In the genomic region with DNA sequence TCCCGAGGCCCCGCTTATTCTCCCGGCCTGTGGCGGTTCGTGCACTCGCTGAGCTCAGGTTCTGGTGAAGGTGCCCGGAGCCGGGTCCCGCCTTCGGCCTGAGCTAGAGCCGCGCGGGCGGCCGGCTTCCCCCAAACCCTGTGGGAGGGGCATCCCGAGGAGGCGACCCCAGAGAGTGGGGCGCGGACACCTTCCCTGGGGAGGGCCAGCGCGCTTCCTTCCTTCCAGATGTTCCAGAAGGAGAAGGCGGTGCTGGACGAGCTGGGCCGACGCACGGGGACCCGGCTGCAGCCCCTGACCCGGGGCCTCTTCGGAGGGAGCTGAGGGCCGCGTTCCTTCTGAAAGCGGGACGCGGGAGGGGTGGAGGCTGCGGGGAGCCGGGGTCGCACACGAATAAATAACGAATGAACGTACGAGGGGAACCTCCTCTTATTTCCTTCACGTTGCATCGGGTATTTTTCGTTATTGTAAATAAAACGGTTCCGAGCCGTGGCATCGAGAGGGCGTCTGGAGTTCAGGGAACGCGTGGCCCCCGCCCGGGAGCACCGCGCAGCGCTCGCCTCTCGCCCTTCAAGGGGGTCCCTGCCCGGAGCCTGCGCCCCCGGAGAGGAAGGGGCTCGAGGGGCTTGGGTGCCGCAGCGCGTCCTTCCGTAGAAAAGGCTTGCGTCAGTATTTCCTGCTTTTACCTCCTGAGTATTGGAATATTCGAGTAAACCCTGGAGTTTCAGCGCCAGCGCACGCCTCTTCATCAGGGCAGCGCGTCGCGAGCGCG, we compare ENCODE assay signal across 8 cellular contexts. TPM values are rescaled to one million over a fixed set of nuclear protein-coding genes. Genes with fewer than 3 reads are reported as not detected.
A peak's percentile ranks its signal among the peaks of the same experiment; 100 is the strongest.
DNase-seq lines count a peak whose midpoint lies in the region; ATAC-seq, FAIRE-seq and TF ChIP-seq lines count a peak whose summit lies in the region.

No MANE protein-coding gene starts in this region.

- ATAC-seq in WTC11 (peak; percentile 58), foreskin keratinocyte (peak; percentile 37), pancreas (peak; percentile 33 to 78 (median 54)), HG03342 (IDR thresholded peaks at IDR 0.05; ENCODE audit: unreplicated experiment) (no peak), HG02763 (IDR thresholded peaks at IDR 0.05; ENCODE audit: unreplicated experiment) (no peak)

- H3K27me3 ChIP-seq in CD4-positive, alpha-beta memory T cell (ENCODE audit: insufficient read depth, low read length) = no peaks in the 10 kb centered on the region
- no peaks in the 10 kb centered on the region for H3K27me3 ChIP-seq in foreskin keratinocyte
- H3K27me3 ChIP-seq in pancreas = no peaks in the 10 kb centered on the region

- peak overlapping the region in 1 of 7 donors; percentile 89 for H3K27ac Mint-ChIP-seq in CD4-positive, alpha-beta memory T cell
- H3K27ac Mint-ChIP-seq in WTC11 = no peak overlapping the region

- H3K4me1 ChIP-seq in CD4-positive, alpha-beta memory T cell (ENCODE audit: insufficient read depth, low read length) = peaks cover 6% of the 10 kb centered on the region
- H3K4me1 ChIP-seq in foreskin keratinocyte (no peaks in the 10 kb centered on the region), pancreas (no peaks in the 10 kb centered on the region)

- DNase-seq in CD4-positive, alpha-beta memory T cell = peak in 2 of 5 donors; percentile 10 to 13
- DNase-seq in WTC11 (ENCODE audit: low spot score) (peak; percentile 52), foreskin keratinocyte (no peak), pancreas (peak in 1 of 6 donors; percentile 65), AG08395 (ENCODE audit: low spot score) (no peak), NCI-H2227 treated with DMSO at 0.1 percent for 48 hours (lab: John Stamatoyannopoulos, UW) (no peak)

- peaks cover 0 to 3% (median 0%) of the 10 kb centered on the region in 8 donors for H3K9me3 Mint-ChIP-seq in CD4-positive, alpha-beta memory T cell
- H3K9me3 Mint-ChIP-seq in WTC11 = no peaks in the 10 kb centered on the region

- TF ChIP-seq CTCF in WTC11 (IDR thresholded peaks at IDR 0.05) (no peak), foreskin keratinocyte (conservative IDR thresholded peaks at IDR 0.05) (no peak), pancreas (IDR thresholded peaks at IDR 0.05) (no peak)

- CTCF ChIA-PET in CD4-positive, alpha-beta memory T cell (lab: Charles Lee; ENCODE audit: partially characterized antibody) = no interaction called here
- CTCF ChIA-PET in WTC11 (lab: Charles Lee) = interaction anchor here (0.8 to 1.4 kb wide), 5 partner anchors 18 to 234 kb away, joined by 3 to 5 read pairs (median 4); a partner anchor contains a TSS

- H3K27ac ChIP-seq in CD4-positive, alpha-beta memory T cell (ENCODE audit: low read depth, low read length) = no peak overlapping the region
- peak overlapping the region; percentile 1 for H3K27ac ChIP-seq in foreskin keratinocyte
- H3K27ac ChIP-seq in pancreas = peak overlapping the region in 2 of 4 donors; percentile 44 to 48

- H3K4me1 Mint-ChIP-seq in CD4-positive, alpha-beta memory T cell = peaks cover 4 to 13% (median 10%) of the 10 kb centered on the region in 4 donors
- H3K4me1 Mint-ChIP-seq in WTC11 = peaks cover 17% of the 10 kb centered on the region

- H3K36me3 ChIP-seq in CD4-positive, alpha-beta memory T cell (ENCODE audit: insufficient read depth, low read length) = no peaks in the 10 kb centered on the region
- H3K36me3 ChIP-seq in pancreas = no peaks in the 10 kb centered on the region

- H3K9me3 ChIP-seq in CD4-positive, alpha-beta memory T cell (ENCODE audit: control insufficient read depth in 1 of 2, low read length in 2 of 2) = no peaks in the 10 kb centered on the region
- no peaks in the 10 kb centered on the region for H3K9me3 ChIP-seq in pancreas

- peak overlapping the region in 1 of 2 donors; percentile 32 for H3K4me3 ChIP-seq in CD4-positive, alpha-beta memory T cell (ENCODE audit: low read length in 2 of 2)
- peak overlapping the region in 2 of 4 donors; percentile 11 to 44 for H3K4me3 ChIP-seq in pancreas

- H3K27me3 Mint-ChIP-seq in CD4-positive, alpha-beta memory T cell = no peaks in the 10 kb centered on the region
- peaks cover 16% of the 10 kb centered on the region for H3K27me3 Mint-ChIP-seq in WTC11 (ENCODE audit: low read depth)

- H3K4me3 Mint-ChIP-seq in CD4-positive, alpha-beta memory T cell = peak overlapping the region in 7 of 8 donors; percentile 66 to 85 (median 81)
- peak overlapping the region; percentile 65 for H3K4me3 Mint-ChIP-seq in WTC11

- POLR2A ChIA-PET in CD4-positive, alpha-beta memory T cell (lab: Charles Lee; ENCODE audit: partially characterized antibody) = interaction anchor here (1.8 kb wide), 1 partner anchor 12 kb away, joined by 9 read pairs; a partner anchor contains a TSS
- POLR2A ChIA-PET in WTC11 (lab: Charles Lee) = interaction anchor here (0.6 to 0.8 kb wide), 3 partner anchors 9 to 275 kb away, joined by 3 read pairs; no protein-coding TSS in a partner anchor

- 4 to 7% methylated on average over 66 to 77 of the region's 77 CpGs for WGBS in pancreas, 2 donors

- intact Hi-C loops in CD4-positive, alpha-beta memory T cell (cut with micrococcal nuclease) = no loop called here
- intact Hi-C loops in pancreas (cut with DNase I) = no loop called here

- H3K36me3 Mint-ChIP-seq in CD4-positive, alpha-beta memory T cell = no peaks in the 10 kb centered on the region
- peaks cover 35% of the 10 kb centered on the region for H3K36me3 Mint-ChIP-seq in WTC11

- FAIRE-seq in pancreas (lab: Jason Lieb, UNC) = no peak

TF ChIP-seq in WTC11, 78 proteins besides CTCF, POLR2A, EP300 and RAD21:
- TF ChIP-seq, protein P1, sequence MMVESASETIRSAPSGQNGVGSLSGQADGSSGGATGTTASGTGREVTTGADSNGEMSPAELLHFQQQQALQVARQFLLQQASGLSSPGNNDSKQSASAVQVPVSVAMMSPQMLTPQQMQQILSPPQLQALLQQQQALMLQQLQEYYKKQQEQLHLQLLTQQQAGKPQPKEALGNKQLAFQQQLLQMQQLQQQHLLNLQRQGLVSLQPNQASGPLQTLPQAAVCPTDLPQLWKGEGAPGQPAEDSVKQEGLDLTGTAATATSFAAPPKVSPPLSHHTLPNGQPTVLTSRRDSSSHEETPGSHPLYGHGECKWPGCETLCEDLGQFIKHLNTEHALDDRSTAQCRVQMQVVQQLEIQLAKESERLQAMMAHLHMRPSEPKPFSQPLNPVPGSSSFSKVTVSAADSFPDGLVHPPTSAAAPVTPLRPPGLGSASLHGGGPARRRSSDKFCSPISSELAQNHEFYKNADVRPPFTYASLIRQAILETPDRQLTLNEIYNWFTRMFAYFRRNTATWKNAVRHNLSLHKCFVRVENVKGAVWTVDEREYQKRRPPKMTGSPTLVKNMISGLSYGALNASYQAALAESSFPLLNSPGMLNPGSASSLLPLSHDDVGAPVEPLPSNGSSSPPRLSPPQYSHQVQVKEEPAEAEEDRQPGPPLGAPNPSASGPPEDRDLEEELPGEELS (CRISPR knock-in tag; IDR thresholded peaks at IDR 0.05) = 0 out of 2 replicates have a peak, but pooled peaks have one; percentile 11
- no peak for TF ChIP-seq SOX15 (CRISPR knock-in tag; IDR thresholded peaks at IDR 0.05)
TF ChIP-seq in WTC11: peak in this region for 1.

RNA-seq across cellular contexts. Expression of a gene that starts 11.4 kb away (rescaled TPM):
- 10 to 100 TPM; 11.5 to 14.7 TPM for total RNA-seq in CD4-positive, alpha-beta memory T cell
- 10 to 100 TPM; 15.5 to 18.9 TPM for polyA plus RNA-seq in CD4-positive, alpha-beta memory T cell
- total RNA-seq in WTC11 (2021) (24.6 to 29.2 TPM (median 27.4 TPM) in 3 replicates), foreskin keratinocyte (12.5 and 14.6 TPM in 2 replicates), pancreas (10 to 100 TPM in 1 of 6 donors, 1 to 10 TPM in 5; 4.4 to 11.9 (median 6.7) TPM)
- polyA plus RNA-seq in foreskin keratinocyte (14.3 and 21.2 TPM in 2 replicates), pancreas (10 to 100 TPM in 1 of 2 donors, 1 to 10 TPM in 1; 9.8 to 15.3 TPM)

RNA-seq across cellular contexts. Expression of a gene that starts 12.1 kb away (rescaled TPM):
- 100 to 1,000 TPM; 155 to 168 TPM for total RNA-seq in CD4-positive, alpha-beta memory T cell
- 10 to 100 TPM; 14.9 to 45.6 TPM for polyA plus RNA-seq in CD4-positive, alpha-beta memory T cell
- total RNA-seq in WTC11 (2021) = 136 to 167 TPM (median 136 TPM) in 3 replicates
- 67.8 and 69.6 TPM in 2 replicates for total RNA-seq in foreskin keratinocyte
- polyA plus RNA-seq in foreskin keratinocyte = 27.7 and 28.2 TPM in 2 replicates
- 10 to 100 TPM; 30.6 to 58.7 (median 35.9) TPM for total RNA-seq in pancreas
- polyA plus RNA-seq in pancreas = 10 to 100 TPM; 47.9 to 59.4 TPM

RNA-seq across cellular contexts. Expression of a gene that starts 26.2 kb away (rescaled TPM):
- total RNA-seq in CD4-positive, alpha-beta memory T cell = 1 to 10 TPM; 8.2 to 9.4 TPM
- polyA plus RNA-seq in CD4-positive, alpha-beta memory T cell = 1 to 10 TPM in 1 of 2 donors, under 1 TPM in 1; 0.35 to 1.1 TPM
- total RNA-seq in WTC11 (2021) (31.5 to 35.1 TPM (median 32.7 TPM) in 3 replicates), foreskin keratinocyte (7.0 and 7.1 TPM in 2 replicates), pancreas (1 to 10 TPM in 4 of 6 donors, under 1 TPM in 2; 0.88 to 2.8 (median 1.9) TPM)
- polyA plus RNA-seq in foreskin keratinocyte (3.3 and 3.8 TPM in 2 replicates), pancreas (10 to 100 TPM in 1 of 2 donors, 1 to 10 TPM in 1; 8.8 to 13.1 TPM)

RNA-seq across cellular contexts. Expression of a gene that starts 26.5 kb away (rescaled TPM):
- total RNA-seq in CD4-positive, alpha-beta memory T cell = 10 to 100 TPM; 46.9 to 52.1 TPM
- polyA plus RNA-seq in CD4-positive, alpha-beta memory T cell = 10 to 100 TPM in 1 of 2 donors, 1 to 10 TPM in 1; 2.0 to 25.2 TPM
- 40.6 to 46.4 TPM (median 41.0 TPM) in 3 replicates for total RNA-seq in WTC11 (2021)
- total RNA-seq in foreskin keratinocyte = 21.9 and 25.8 TPM in 2 replicates
- 7.5 and 10.0 TPM in 2 replicates for polyA plus RNA-seq in foreskin keratinocyte
- 10 to 100 TPM in 3 of 6 donors, 1 to 10 TPM in 3; 8.1 to 13.5 (median 10.0) TPM for total RNA-seq in pancreas
- 10 to 100 TPM; 14.2 to 15.5 TPM for polyA plus RNA-seq in pancreas

Comparison
In these comparisons a context has a peak if more than half of its experiments do, and no peak if none do; other contexts are left out.
1. ATAC-seq: peak in WTC11 (single experiment), foreskin keratinocyte (single experiment) and pancreas (4 of 4); none in HG03342 (single experiment) and HG02763 (single experiment).